Comparison of ENCODE assay signal across 25 cellular contexts in genomic region chr4:127606823-127607222, GRCh38. TPM values are rescaled to one million over a fixed set of nuclear protein-coding genes. Genes with fewer than 3 reads are reported as not detected.
DNase-seq lines count a peak whose midpoint lies in the region; ATAC-seq and TF ChIP-seq lines count a peak whose summit lies in the region.
"Had no signal": no experiment of that assay in that cellular context is flagged by ENCODE, and none has a peak within 500 bp of the region (broad histone marks: within the 10 kb centered on the region; RNA-seq: fewer than 3 reads in every experiment).

No MANE protein-coding gene starts in this region.

- CTCF ChIA-PET in SK-N-SH (lab: Yijun Ruan, JAX): interaction anchor here (0.7 to 6.4 kb wide), 11 partner anchors 14 to 142 kb away, joined by 3 to 104 read pairs (median 4); no protein-coding TSS in a partner anchor

- no peak for DNase-seq in SK-N-SH
- no peak for DNase-seq in SK-N-MC (ENCODE audit: low read depth, low spot score)
- DNase-seq in choroid plexus epithelial cell (ENCODE audit: low read depth): peak; percentile 46
- DNase-seq: C1 segment of cervical spinal cord; CD8-positive, alpha-beta T cell; DMS 273 treated with DMSO at 0.1 percent for 48 hours; DMS79; EL; GDM1; KBM-7; MV-4-11; NCI-H1105; NCI-H1436 treated with DMSO at 0.1 percent for 48 hours; NCI-H187 treated with DMSO at 0.1 percent for 48 hours; NCI-H2107; NCI-H524; SHP77; SW 1271 had no signal

- H3K27ac ChIP-seq in SK-N-SH (ENCODE audit: low read depth in 2 of 2, low read length in 1 of 2) (no peak overlapping the region), SK-N-MC (peak overlapping the region; percentile 30; the same call in 1 of the 2 replicates)
- H3K27ac ChIP-seq: RWPE1 had no signal

- no peak overlapping the region for H2AFZ ChIP-seq in SK-N-SH (ENCODE audit: low read depth)

- POLR2A ChIA-PET in SK-N-SH (lab: Yijun Ruan, JAX): no interaction called here

- H3K4me3 ChIP-seq in SK-N-SH (ENCODE audit: low read depth in 2 of 2, low read length in 1 of 2): no peak overlapping the region
- H3K4me3 ChIP-seq in SK-N-MC: 0 out of 2 replicates have a peak overlapping the region, but pooled peaks have one; percentile 4
- H3K4me3 ChIP-seq in choroid plexus epithelial cell (ENCODE audit: low read depth, low read length): no peak overlapping the region
- H3K4me3 ChIP-seq: GM12878 had no signal

- no peaks in the 10 kb centered on the region for H3F3A ChIP-seq in SK-N-SH (replicated peaks; ENCODE audit: insufficient read depth)

- H3K36me3 ChIP-seq in SK-N-SH (replicated peaks in 1 of 2; ENCODE audit: control insufficient read depth in 1 of 2, insufficient read depth in 2 of 2, low read length in 1 of 2) (no peaks in the 10 kb centered on the region), SK-N-MC (ENCODE audit: insufficient read depth, low read length) (no peaks in the 10 kb centered on the region)

- peaks cover 0 to 2% of the 10 kb centered on the region in 2 experiments; a peak in 1 of 4 replicates for H3K4me1 ChIP-seq in SK-N-SH (ENCODE audit: control insufficient read depth in 1 of 2, insufficient read depth in 2 of 2, low read depth in 1 of 2, low read length in 1 of 2)

- H3K9me2 ChIP-seq in SK-N-SH: no peaks in the 10 kb centered on the region

- H3K9ac ChIP-seq in SK-N-SH (no peak overlapping the region), SK-N-MC (ENCODE audit: insufficient read length) (no peak overlapping the region)

- no peak for TF ChIP-seq CTCF in SK-N-SH (IDR thresholded peaks at IDR 0.05)
- no peak for TF ChIP-seq CTCF in choroid plexus epithelial cell (conservative IDR thresholded peaks at IDR 0.05; ENCODE audit: low read depth, low read length)

- H3K79me2 ChIP-seq in SK-N-SH (ENCODE audit: insufficient read depth): no peaks in the 10 kb centered on the region

- ATAC-seq in SK-N-SH treated with all-trans-retinoic acid at 6 μM for 48 hours: no peak
- no peak for ATAC-seq in GM18517 (IDR thresholded peaks at IDR 0.05; ENCODE audit: unreplicated experiment)
- no peak for ATAC-seq in GM18511 (IDR thresholded peaks at IDR 0.05; ENCODE audit: unreplicated experiment)
- no peak for ATAC-seq in GM19328 (IDR thresholded peaks at IDR 0.05; ENCODE audit: unreplicated experiment)
- ATAC-seq: CD8-positive, alpha-beta T cell; GM12878; Panc1 had no signal

- no peaks in the 10 kb centered on the region for H3K9me3 ChIP-seq in SK-N-SH
- H3K9me3 ChIP-seq in SK-N-MC (ENCODE audit: low read depth, low read length): no peaks in the 10 kb centered on the region

- no peak overlapping the region for H3K4me2 ChIP-seq in SK-N-SH

- H3K27me3 ChIP-seq in SK-N-SH (ENCODE audit: insufficient read depth): no peaks in the 10 kb centered on the region; the same call in 1 of the 2 replicates

- H4K20me1 ChIP-seq in SK-N-SH (ENCODE audit: insufficient read depth): no peaks in the 10 kb centered on the region

- no peak for TF ChIP-seq RAD21 in SK-N-SH (IDR thresholded peaks at IDR 0.05; ENCODE audit: low read length)

- no peak for TF ChIP-seq EP300 in SK-N-SH (IDR thresholded peaks at IDR 0.05; ENCODE audit: borderline replicate concordance in 1 of 2, low read depth in 1 of 2, low read length in 1 of 2)

TF ChIP-seq in SK-N-SH treated with all-trans-retinoic acid at 6 μM for 48 hours, 23 proteins besides CTCF, POLR2A, EP300 and RAD21:
- TF ChIP-seq, protein P1, sequence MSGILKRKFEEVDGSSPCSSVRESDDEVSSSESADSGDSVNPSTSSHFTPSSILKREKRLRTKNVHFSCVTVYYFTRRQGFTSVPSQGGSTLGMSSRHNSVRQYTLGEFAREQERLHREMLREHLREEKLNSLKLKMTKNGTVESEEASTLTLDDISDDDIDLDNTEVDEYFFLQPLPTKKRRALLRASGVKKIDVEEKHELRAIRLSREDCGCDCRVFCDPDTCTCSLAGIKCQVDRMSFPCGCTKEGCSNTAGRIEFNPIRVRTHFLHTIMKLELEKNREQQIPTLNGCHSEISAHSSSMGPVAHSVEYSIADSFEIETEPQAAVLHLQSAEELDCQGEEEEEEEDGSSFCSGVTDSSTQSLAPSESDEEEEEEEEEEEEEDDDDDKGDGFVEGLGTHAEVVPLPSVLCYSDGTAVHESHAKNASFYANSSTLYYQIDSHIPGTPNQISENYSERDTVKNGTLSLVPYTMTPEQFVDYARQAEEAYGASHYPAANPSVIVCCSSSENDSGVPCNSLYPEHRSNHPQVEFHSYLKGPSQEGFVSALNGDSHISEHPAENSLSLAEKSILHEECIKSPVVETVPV (CRISPR knock-in tag; IDR thresholded peaks at IDR 0.05): no peak
- TF ChIP-seq TOX (CRISPR knock-in tag; IDR thresholded peaks at IDR 0.05; ENCODE audit: borderline replicate concordance) (no peak), OSR1 (CRISPR knock-in tag; IDR thresholded peaks at IDR 0.05) (no peak), ISL1 (CRISPR knock-in tag; IDR thresholded peaks at IDR 0.05) (peak; percentile 93), GLIS3 (CRISPR knock-in tag; IDR thresholded peaks at IDR 0.05) (no peak), ZNF565 (CRISPR knock-in tag; conservative IDR thresholded peaks at IDR 0.05; ENCODE audit: low read depth) (no peak)

TF ChIP-seq in SK-N-SH, 30 proteins besides CTCF, POLR2A, EP300 and RAD21:
- no peak for TF ChIP-seq RFX5 (IDR thresholded peaks at IDR 0.05; ENCODE audit: low read length)
- no peak for TF ChIP-seq ELF1 (IDR thresholded peaks at IDR 0.05)
- TF ChIP-seq FOSL2 (IDR thresholded peaks at IDR 0.05; ENCODE audit: borderline replicate concordance, low read depth): no peak
- no peak for TF ChIP-seq TEAD4 (IDR thresholded peaks at IDR 0.05; ENCODE audit: borderline replicate concordance, insufficient read depth)
- TF ChIP-seq GATA2 (CRISPR knock-in tag; IDR thresholded peaks at IDR 0.05): no peak
- TF ChIP-seq EZH2phosphoT487 (IDR thresholded peaks at IDR 0.05; ENCODE audit: borderline replicate concordance, low read depth): no peak
- TF ChIP-seq NFIC (IDR thresholded peaks at IDR 0.05; ENCODE audit: borderline replicate concordance): no peak

RNA-seq across cellular contexts. Expression of gene INTU, which starts 25.9 kb away (rescaled TPM):
- polyA plus RNA-seq in SK-N-SH (2012; rRNA removed): 3.3 and 7.3 TPM in 2 replicates
- 1.3 and 1.7 TPM in 2 replicates for polyA plus RNA-seq in SK-N-SH (2012; cell fraction: cytosol; rRNA removed)
- 14.5 and 32.5 TPM in 2 replicates for polyA plus RNA-seq in SK-N-SH (2012; cell fraction: nucleus; rRNA removed)
